19 cellular contexts compared by ENCODE assay signal in the genomic region with DNA sequence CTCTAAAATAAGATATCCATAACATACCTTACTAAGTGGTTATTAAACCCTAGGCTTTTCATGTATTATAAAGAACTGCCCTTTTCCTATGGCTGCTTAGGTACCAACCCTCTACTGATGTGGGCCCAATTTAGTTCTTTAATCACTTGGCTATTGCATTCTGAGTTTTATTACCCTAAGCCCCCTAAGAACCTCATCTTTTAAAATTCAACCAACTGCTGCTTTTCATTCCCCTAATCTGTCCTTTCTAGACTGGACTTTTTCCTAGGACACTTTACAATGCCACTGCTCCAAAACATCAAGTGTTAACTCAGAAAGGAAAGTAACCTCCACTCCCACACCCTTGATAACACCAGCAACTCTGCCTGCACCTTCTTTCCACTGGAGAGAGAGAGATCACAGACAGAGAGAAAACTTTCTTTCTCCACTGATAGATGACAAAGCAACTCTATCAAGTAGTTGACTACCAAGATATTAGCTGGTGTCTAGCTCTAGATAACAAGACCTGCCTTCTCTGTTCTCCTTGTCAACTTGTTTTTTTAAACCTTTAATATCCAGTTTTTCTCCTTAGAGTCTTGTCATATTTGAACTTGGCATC.
A peak's percentile ranks its signal among the peaks of the same experiment; 100 is the strongest.
DNase-seq lines count a peak whose midpoint lies in the region; ATAC-seq and TF ChIP-seq lines count a peak whose summit lies in the region.
"Had no signal": no experiment of that assay in that cellular context is flagged by ENCODE, and none has a peak within 500 bp of the region (broad histone marks: within the 10 kb centered on the region; RNA-seq: fewer than 3 reads in every experiment).

No MANE protein-coding gene starts in this region.

- H4K20me1 ChIP-seq in OCI-LY3 (ENCODE audit: insufficient read depth, low read length), result no peaks in the 10 kb centered on the region

- H3K36me3 ChIP-seq in OCI-LY3 (replicated peaks; ENCODE audit: low read depth, low read length), result peaks cover 16% of the 10 kb centered on the region

- H3K9ac ChIP-seq in OCI-LY3 (ENCODE audit: low read length), result no peak overlapping the region

- H3K4me1 ChIP-seq in OCI-LY3 (ENCODE audit: low read length), result peaks cover 60% of the 10 kb centered on the region

- H3K27ac ChIP-seq in 22Rv1 (peak overlapping the region; percentile 29), OCI-LY3 (ENCODE audit: low read length) (no peak overlapping the region), epithelial cell of prostate (peak overlapping the region; percentile 18)
- H3K27ac ChIP-seq: right lobe of liver, thoracic aorta had no signal

- H3K4me3 ChIP-seq in OCI-LY3 (ENCODE audit: low read length), result no peak overlapping the region
- no peak overlapping the region for H3K4me3 ChIP-seq in foreskin fibroblast (ENCODE audit: low read depth in 1 of 2, low read length in 2 of 2)
- H3K4me3 ChIP-seq: right lobe of liver, thoracic aorta had no signal

- H3K9me3 ChIP-seq in OCI-LY3 (ENCODE audit: insufficient read depth, low read length), result no peaks in the 10 kb centered on the region
- H3K9me3 ChIP-seq: right lobe of liver, thoracic aorta had no signal

- TF ChIP-seq CTCF in 22Rv1 (IDR thresholded peaks at IDR 0.05) (no peak), OCI-LY3 (IDR thresholded peaks at IDR 0.05; ENCODE audit: low read depth, low read length) (no peak), foreskin fibroblast (IDR thresholded peaks at IDR 0.05; ENCODE audit: low read depth, low read length) (no peak)

- H2AFZ ChIP-seq in OCI-LY3 (ENCODE audit: low read depth, low read length), result no peak overlapping the region

- H3K79me2 ChIP-seq in OCI-LY3 (ENCODE audit: low read length), result peaks cover 57% of the 10 kb centered on the region

- H3K27me3 ChIP-seq in OCI-LY3 (ENCODE audit: low read depth, low read length), result no peaks in the 10 kb centered on the region
- H3K27me3 ChIP-seq: right lobe of liver had no signal

- DNase-seq in epithelial cell of prostate (ENCODE audit: low read depth, low spot score) (no peak), DMS 273 (lab: John Stamatoyannopoulos, UW; ENCODE audit: unreplicated experiment) (no peak), foreskin fibroblast (no peak), RKO (ENCODE audit: low spot score) (no peak)
- DNase-seq: caudate nucleus; hypothalamus; KG1; NCI-H1105; NCI-H2171; NCI-H748 treated with DMSO at 0.1 percent for 48 hours; occipital lobe; right lobe of liver; stimulated activated CD4-positive, alpha-beta T cell treated with anti-CD3 and anti-CD28 coated beads, Interleukin-2, amount 100 ng/mL, for 24 hours had no signal

- peak overlapping the region; percentile 70; the same call in 1 of the 2 replicates for H3K4me2 ChIP-seq in OCI-LY3 (ENCODE audit: low read length)

- ATAC-seq in GM18511 (IDR thresholded peaks at IDR 0.05; ENCODE audit: unreplicated experiment) (peak; percentile 55), HG03039 (IDR thresholded peaks at IDR 0.05; ENCODE audit: unreplicated experiment) (no peak)
- ATAC-seq: activated CD4-positive, CD25-positive, alpha-beta regulatory T cell treated with anti-CD3 and anti-CD28 coated beads, Interleukin-2, amount 50 U/mL, for 24 hours had no signal
